In the genomic region with DNA sequence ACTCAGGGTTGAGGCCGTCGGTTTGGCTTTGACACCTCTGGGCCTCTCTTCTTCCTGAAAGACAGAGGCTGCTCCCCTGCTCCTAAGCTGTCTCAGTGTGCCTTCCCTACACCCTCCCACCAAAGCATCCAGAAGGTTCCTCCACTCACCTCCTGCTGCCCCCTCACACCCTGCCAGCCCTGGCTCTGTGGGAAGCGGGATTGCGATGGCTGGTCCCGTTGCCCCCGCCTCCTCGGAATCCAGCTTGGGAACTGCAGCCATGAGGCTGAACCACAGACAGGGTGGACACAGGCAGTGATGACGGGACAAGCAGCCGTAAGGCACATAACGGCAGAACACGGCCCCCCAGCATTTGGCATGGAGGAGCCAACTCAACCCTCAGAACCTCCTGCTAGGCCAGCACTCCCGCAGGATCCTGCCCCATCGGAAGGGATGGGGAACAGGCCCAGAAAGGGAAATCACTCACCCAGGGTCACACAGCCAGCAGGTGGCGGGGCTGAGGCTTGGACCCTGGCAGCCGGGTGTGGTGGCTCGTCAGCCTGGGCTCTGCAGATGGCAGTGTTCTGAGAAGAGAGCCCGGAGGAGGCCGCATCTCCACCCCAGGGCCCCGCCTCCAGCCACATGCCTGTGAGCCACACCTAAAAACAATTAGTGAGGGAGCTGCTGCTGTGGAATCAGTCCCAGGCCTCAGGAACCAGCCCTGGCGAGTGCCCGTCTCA, we compare ENCODE assay signal across 11 cellular contexts.
DNase-seq lines count a peak whose midpoint lies in the region; ATAC-seq and TF ChIP-seq lines count a peak whose summit lies in the region.
"Had no signal": no experiment of that assay in that cellular context is flagged by ENCODE, and none has a peak within 500 bp of the region (broad histone marks: within the 10 kb centered on the region; RNA-seq: fewer than 3 reads in every experiment).

No MANE protein-coding gene starts in this region.

- no peaks in the 10 kb centered on the region for H3K36me3 Mint-ChIP-seq in activated CD4-positive, alpha-beta T cell treated with anti-CD3 and anti-CD28 coated beads for 36 hours (ENCODE audit: low read depth)
- H3K36me3 Mint-ChIP-seq in type B pancreatic cell = no peaks in the 10 kb centered on the region
- no peaks in the 10 kb centered on the region for H3K36me3 Mint-ChIP-seq in osteocyte (ENCODE audit: unreplicated experiment)

- no peaks in the 10 kb centered on the region for H3K9me3 Mint-ChIP-seq in activated CD4-positive, alpha-beta T cell treated with anti-CD3 and anti-CD28 coated beads for 36 hours (ENCODE audit: low read depth)
- no peaks in the 10 kb centered on the region for H3K9me3 Mint-ChIP-seq in type B pancreatic cell
- H3K9me3 Mint-ChIP-seq in osteocyte (ENCODE audit: unreplicated experiment) = no peaks in the 10 kb centered on the region

- intact Hi-C loops in activated CD4-positive, alpha-beta T cell treated with anti-CD3 and anti-CD28 coated beads for 36 hours (cut with DNase I, micrococcal nuclease) = no loop called here

- TF ChIP-seq CTCF in type B pancreatic cell (conservative IDR thresholded peaks at IDR 0.05) = peak; percentile 23
- no peak for TF ChIP-seq CTCF in osteocyte (IDR thresholded peaks at IDR 0.05)

- peak; percentile 9 for DNase-seq in activated CD4-positive, alpha-beta T cell treated with anti-CD3 and anti-CD28 coated beads for 36 hours
- no peak for DNase-seq in activated CD4-positive, alpha-beta T cell treated with anti-CD3 and anti-CD28 coated beads, Interleukin-2, amount 50 U/mL, for 1 hour
- peak in 55 of 76 experiments; percentile 7 to 74 (median 37) for DNase-seq in HUDEP-2 (lab: John Stamatoyannopoulos, UW; ENCODE audit: unreplicated experiment in 76 of 76)
- DNase-seq in SK-MEL-5 (ENCODE audit: low read depth, low spot score) = peak; percentile 39
- no peak for DNase-seq in type B pancreatic cell (ENCODE audit: extremely low spot score, unreplicated experiment)
- DNase-seq in NCI-H226 = no peak
- no peak for DNase-seq in osteocyte (ENCODE audit: extremely low spot score, unreplicated experiment)
- DNase-seq: activated naive CD4-positive, alpha-beta T cell treated with Interleukin-2 at 50 U/mL for 16 hours; cerebellar nuclear complex; transverse colon had no signal

- no peaks in the 10 kb centered on the region for H3K4me1 Mint-ChIP-seq in activated CD4-positive, alpha-beta T cell treated with anti-CD3 and anti-CD28 coated beads for 36 hours
- no peaks in the 10 kb centered on the region for H3K4me1 Mint-ChIP-seq in type B pancreatic cell (ENCODE audit: unreplicated experiment)
- H3K4me1 Mint-ChIP-seq in osteocyte (ENCODE audit: unreplicated experiment) = no peaks in the 10 kb centered on the region

- CTCF ChIA-PET in activated CD4-positive, alpha-beta T cell treated with anti-CD3 and anti-CD28 coated beads for 36 hours (lab: Charles Lee) = no interaction called here

- ATAC-seq in activated CD4-positive, alpha-beta T cell treated with anti-CD3 and anti-CD28 coated beads for 36 hours = no peak
- no peak for ATAC-seq in HG02610 (IDR thresholded peaks at IDR 0.05; ENCODE audit: unreplicated experiment)

- H3K27ac Mint-ChIP-seq in activated CD4-positive, alpha-beta T cell treated with anti-CD3 and anti-CD28 coated beads for 36 hours = no peak overlapping the region
- H3K27ac Mint-ChIP-seq in type B pancreatic cell (no peak overlapping the region), osteocyte (ENCODE audit: unreplicated experiment) (no peak overlapping the region)

- POLR2A ChIA-PET in activated CD4-positive, alpha-beta T cell treated with anti-CD3 and anti-CD28 coated beads for 36 hours (lab: Charles Lee) = no interaction called here

- in situ Hi-C loops in SK-MEL-5 (cut with HindIII; ENCODE audit: low pct_unique_long_range_greater_than_20kb, low sequenced_read_pairs) = no loop called here

- peaks cover 2% of the 10 kb centered on the region for H3K27me3 Mint-ChIP-seq in activated CD4-positive, alpha-beta T cell treated with anti-CD3 and anti-CD28 coated beads for 36 hours
- H3K27me3 Mint-ChIP-seq in type B pancreatic cell (peaks cover 21% of the 10 kb centered on the region), osteocyte (ENCODE audit: unreplicated experiment) (no peaks in the 10 kb centered on the region)

- H3K4me3 Mint-ChIP-seq in activated CD4-positive, alpha-beta T cell treated with anti-CD3 and anti-CD28 coated beads for 36 hours = no peak overlapping the region
- no peak overlapping the region for H3K4me3 Mint-ChIP-seq in type B pancreatic cell
- H3K4me3 Mint-ChIP-seq in osteocyte (ENCODE audit: unreplicated experiment) = no peak overlapping the region

Comparison
In these comparisons a context has a peak if more than half of its experiments do, and no peak if none do; other contexts are left out.
1. DNase-seq: peak in activated CD4-positive, alpha-beta T cell treated with anti-CD3 and anti-CD28 coated beads for 36 hours (single experiment), HUDEP-2 (55 of 76) and SK-MEL-5 (single experiment); none in activated CD4-positive, alpha-beta T cell treated with anti-CD3 and anti-CD28 coated beads, Interleukin-2, amount 50 U/mL, for 1 hour (single experiment), type B pancreatic cell (single experiment), NCI-H226 (single experiment) and osteocyte (single experiment).